13 cellular contexts compared by ENCODE assay signal in the genomic region with DNA sequence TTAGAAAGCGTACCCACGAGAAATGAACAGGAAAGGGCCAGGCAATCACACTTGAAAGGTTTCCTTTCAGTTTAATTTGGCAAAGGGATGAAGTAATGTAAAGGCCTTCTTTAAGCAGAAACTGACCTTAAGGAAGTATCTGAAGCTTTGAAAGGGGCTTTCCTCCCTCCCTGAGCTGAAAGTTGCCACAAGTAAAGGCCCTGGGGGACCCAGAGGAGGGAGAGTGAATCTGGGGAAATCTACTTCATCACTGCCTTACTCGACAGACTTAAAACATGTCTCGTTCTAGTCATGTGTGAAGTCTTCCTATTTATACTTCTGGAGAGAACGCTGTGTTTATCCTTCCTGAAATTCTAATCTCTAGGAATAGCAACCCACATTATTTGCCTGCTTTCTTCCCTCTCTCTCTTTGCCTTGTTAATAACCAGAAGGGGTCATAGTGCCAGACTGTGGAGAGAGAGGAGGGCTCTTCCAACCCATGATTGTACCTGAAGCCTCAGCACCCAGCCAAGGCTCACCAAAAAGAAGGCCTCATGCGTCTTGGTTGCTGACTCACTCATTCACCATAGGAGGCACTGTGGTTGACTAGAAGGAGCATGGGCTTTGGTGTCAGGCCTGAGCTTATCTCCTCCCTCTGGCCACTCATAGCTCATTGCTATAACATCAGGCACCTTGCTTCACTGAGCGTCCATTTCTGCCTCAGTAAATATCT. TPM values are rescaled to one million over a fixed set of nuclear protein-coding genes. Genes with fewer than 3 reads are reported as not detected.
DNase-seq lines count a peak whose midpoint lies in the region; ATAC-seq, FAIRE-seq and TF ChIP-seq lines count a peak whose summit lies in the region.
"Had no signal": no experiment of that assay in that cellular context is flagged by ENCODE, and none has a peak within 500 bp of the region (broad histone marks: within the 10 kb centered on the region; RNA-seq: fewer than 3 reads in every experiment).

No MANE protein-coding gene starts in this region.

- TF ChIP-seq POLR2A in HepG2 (IDR thresholded peaks at IDR 0.05; ENCODE audit: insufficient read depth in 1 of 2, low read depth in 2 of 2, low read length in 2 of 2): no peak
- TF ChIP-seq POLR2A in right lobe of liver (IDR thresholded peaks at IDR 0.05): no peak

- WGBS in HepG2 (ENCODE audit: low lambda C conversion rate): 87% methylated on average over 7 of the region's 7 CpGs
- 90% methylated on average over 7 of the region's 7 CpGs for WGBS in right lobe of liver (ENCODE audit: insufficient coverage, low coverage, low lambda C conversion rate, missing lambda C conversion rate)

- H3K36me3 ChIP-seq in HepG2 (replicated peaks in 1 of 2; ENCODE audit: control insufficient read depth in 1 of 2, insufficient read depth in 2 of 2, low read length in 2 of 2) (peaks cover 0 to 5% of the 10 kb centered on the region in 2 experiments; a peak in 2 of 5 replicates), right lobe of liver (no peaks in the 10 kb centered on the region)

- H3K4me1 ChIP-seq in HepG2 (ENCODE audit: insufficient read depth, low read length): peaks cover 34% of the 10 kb centered on the region
- peaks cover 0 to 15% (median 2%) of the 10 kb centered on the region in 4 donors for H3K4me1 ChIP-seq in right lobe of liver
- H3K4me1 ChIP-seq: tibial nerve had no signal

- peak overlapping the region in 3 of 5 experiments; percentile 5 to 70 (median 68) for H3K27ac Mint-ChIP-seq in brain

- peaks cover 42% of the 10 kb centered on the region for H3K36me3 Mint-ChIP-seq in brain

- H3K4me3 ChIP-seq in HepG2 (replicated peaks in 1 of 3; ENCODE audit: insufficient read depth in 1 of 3, low read depth in 2 of 3, low read length in 3 of 3) (no peak overlapping the region), right lobe of liver (no peak overlapping the region)
- H3K4me3 ChIP-seq: tibial nerve had no signal

- H3K4me3 Mint-ChIP-seq in brain: no peak overlapping the region

- H2AFZ ChIP-seq in HepG2 (ENCODE audit: low read length): no peak overlapping the region

- in situ Hi-C loops in HepG2 (cut with HindIII; ENCODE audit: extremely low pct_ligation_motif_present, low pct_unique_long_range_greater_than_20kb): no loop called here

- H3K27ac ChIP-seq in HepG2 (ENCODE audit: extremely low read length, insufficient read depth, low read length) (no peak overlapping the region), right lobe of liver (no peak overlapping the region), RWPE1 (no peak overlapping the region)
- H3K27ac ChIP-seq: HL-60, tibial nerve had no signal

- no peaks in the 10 kb centered on the region for H4K20me1 ChIP-seq in HepG2 (ENCODE audit: insufficient read depth, low read length)

- no peaks in the 10 kb centered on the region for H3K79me2 ChIP-seq in HepG2 (ENCODE audit: insufficient read depth, low read length)

- H3K9me3 ChIP-seq in HepG2 (ENCODE audit: low read length) (no peaks in the 10 kb centered on the region), right lobe of liver (no peaks in the 10 kb centered on the region)
- H3K9me3 ChIP-seq: tibial nerve had no signal

- no peak for TF ChIP-seq EP300 in HepG2 (IDR thresholded peaks at IDR 0.05; ENCODE audit: low read depth in 2 of 2, low read length in 2 of 2)
- TF ChIP-seq EP300 in HepG2 (CRISPR knock-in tag; IDR thresholded peaks at IDR 0.05; ENCODE audit: borderline replicate concordance): no peak

- ATAC-seq in HepG2: no peak; the same call in 2 of the 3 replicates
- no peak for ATAC-seq in right lobe of liver
- peak; percentile 56 for ATAC-seq in HG03025 (IDR thresholded peaks at IDR 0.05; ENCODE audit: low FRiP score, unreplicated experiment)
- no peak for ATAC-seq in HG02973 (IDR thresholded peaks at IDR 0.05; ENCODE audit: unreplicated experiment)

- no peak overlapping the region for H3K9ac ChIP-seq in HepG2 (ENCODE audit: insufficient read depth, low read depth, low read length)

- POLR2A ChIA-PET in HepG2 (lab: Yijun Ruan, JAX) (interaction anchor here (1.4 kb wide), 1 partner anchor 10 kb away, joined by 6 read pairs; a partner anchor contains a TSS), RWPE1 (lab: Yijun Ruan, JAX; ENCODE audit: low non-redundant PET) (no interaction called here)

- BruUV-seq in HepG2 (replicated peaks; lab: Mats Ljungman, UMichigan): no TSS peak

- CTCF ChIA-PET in HepG2 (lab: Yijun Ruan, JAX; ENCODE audit: low intra/inter-chr PET ratio, low total read pairs) (no interaction called here), RWPE1 (lab: Yijun Ruan, JAX) (interaction anchor here (0.6 kb wide), 1 partner anchor 74 kb away, joined by 5 read pairs; no protein-coding TSS in a partner anchor)

- TF ChIP-seq RAD21 in HepG2 (CRISPR knock-in tag; IDR thresholded peaks at IDR 0.05): no peak

- peaks cover 0 to 1% (median 0%) of the 10 kb centered on the region in 5 experiments for H3K9me3 Mint-ChIP-seq in brain

- intact Hi-C loops in HepG2 (cut with micrococcal nuclease; ENCODE audit: unreplicated experiment): no loop called here
- intact Hi-C loops in right lobe of liver (cut with DNase I): no loop called here

- H3K27me3 Mint-ChIP-seq in brain: no peaks in the 10 kb centered on the region

- H3K4me1 Mint-ChIP-seq in brain: no peaks in the 10 kb centered on the region

- FAIRE-seq in HepG2 (lab: Jason Lieb, UNC): no peak

- DNase-seq in HepG2 (ENCODE audit: low spot score) (no peak), right lobe of liver (no peak), Kasumi-1 (lab: John Stamatoyannopoulos, UW) (no peak), RWPE1 (ENCODE audit: low spot score) (no peak), mucosa of gallbladder (ENCODE audit: low spot score) (no peak)
- DNase-seq: activated CD8-positive, alpha-beta memory T cell treated with anti-CD3 and anti-CD28 coated beads, Interleukin-2, amount 50 U/mL, for 48 hours; DMS153 had no signal

- TF ChIP-seq CTCF in HepG2 (CRISPR knock-in tag; IDR thresholded peaks at IDR 0.05) (peak; percentile 8; the same call in 1 of the 2 replicates), right lobe of liver (IDR thresholded peaks at IDR 0.05) (no peak), brain (conservative IDR thresholded peaks at IDR 0.05) (no peak), RWPE1 (conservative IDR thresholded peaks at IDR 0.05; ENCODE audit: low read depth) (no peak)

- H3K27me3 ChIP-seq in HepG2 (ENCODE audit: control insufficient read depth in 1 of 2, insufficient read depth in 2 of 2, low read length in 2 of 2) (no peaks in the 10 kb centered on the region), right lobe of liver (no peaks in the 10 kb centered on the region)
- H3K27me3 ChIP-seq: tibial nerve had no signal

- no peak overlapping the region for H3K4me2 ChIP-seq in HepG2 (ENCODE audit: low read depth, low read length)

RNA-seq across cellular contexts. Expression of a gene that starts 10.2 kb away (rescaled TPM):
- total RNA-seq in HepG2 (2016; rRNA removed; fragmentation: Illumina TruSeq; extraction: Trizol): 674 and 839 TPM in 2 replicates
- total RNA-seq in HepG2 (2016; cell fraction: cytosol; rRNA removed; fragmentation: Illumina TruSeq; extraction: Trizol; ENCODE audit: low read depth): 242 and 256 TPM in 2 replicates
- 663 and 874 TPM in 2 replicates for total RNA-seq in HepG2 (2016; cell fraction: insoluble cytoplasmic fraction; rRNA removed; fragmentation: Illumina TruSeq; extraction: Trizol)
- total RNA-seq in HepG2 (2016; cell fraction: membrane; rRNA removed; fragmentation: Illumina TruSeq; extraction: Trizol): 629 and 636 TPM in 2 replicates
- total RNA-seq in HepG2 (2016; cell fraction: nucleus; rRNA removed; fragmentation: Illumina TruSeq; extraction: Trizol): 227 and 238 TPM in 2 replicates
- 417 and 526 TPM in 2 replicates for polyA plus RNA-seq in HepG2 (2011; rRNA removed)
- 451 and 581 TPM in 2 replicates for polyA plus RNA-seq in HepG2 (2011; cell fraction: cytosol; rRNA removed)
- 112 and 118 TPM in 2 replicates for polyA plus RNA-seq in HepG2 (2011; cell fraction: nucleus; rRNA removed)
- polyA plus RNA-seq in HepG2 (2012): 77.6 and 217 TPM in 2 replicates
- polyA plus RNA-seq in HepG2 (2016; cell fraction: cytosol; fragmentation: Illumina TruSeq; extraction: Trizol; ENCODE audit: low read depth): 401 and 422 TPM in 2 replicates
- 1,459 and 1,539 TPM in 2 replicates for polyA plus RNA-seq in HepG2 (2016; cell fraction: insoluble cytoplasmic fraction; fragmentation: Illumina TruSeq; extraction: Trizol; ENCODE audit: low read depth)
- polyA plus RNA-seq in HepG2 (2016; cell fraction: membrane; fragmentation: Illumina TruSeq; extraction: Trizol; ENCODE audit: low read depth): 928 and 1,086 TPM in 2 replicates
- polyA plus RNA-seq in HepG2 (2016; cell fraction: nucleus; fragmentation: Illumina TruSeq; extraction: Trizol; ENCODE audit: insufficient read depth, low read depth): 560 and 646 TPM in 2 replicates
- polyA minus RNA-seq in HepG2 (2011; rRNA and poly(A)+ RNA removed; ENCODE audit: low replicate concordance): 0.26 and 308 TPM in 2 replicates
- polyA minus RNA-seq in HepG2 (2011; cell fraction: cytosol; rRNA and poly(A)+ RNA removed): 48.7 and 61.2 TPM in 2 replicates
- 37.3 and 43.0 TPM in 2 replicates for polyA minus RNA-seq in HepG2 (2011; cell fraction: nucleus; rRNA and poly(A)+ RNA removed)
- 1,000 to 10,000 TPM in 1 of 6 experiments, 100 to 1,000 TPM in 5; 248 to 1,113 (median 341) TPM for total RNA-seq in right lobe of liver
- polyA plus RNA-seq in brain (ENCODE audit: insufficient read depth, low read depth, low replicate concordance): 23.8 TPM
- 617 TPM for total RNA-seq in mucosa of gallbladder
- total RNA-seq: pulmonary artery endothelial cell, tibial nerve had no signal

RNA-seq across cellular contexts. Expression of a gene that starts 19.4 kb away (rescaled TPM):
- 17.2 and 18.5 TPM in 2 replicates for total RNA-seq in HepG2 (2016; rRNA removed; fragmentation: Illumina TruSeq; extraction: Trizol)
- total RNA-seq in HepG2 (2016; cell fraction: cytosol; rRNA removed; fragmentation: Illumina TruSeq; extraction: Trizol; ENCODE audit: low read depth): 10.0 and 10.2 TPM in 2 replicates
- 15.0 and 19.2 TPM in 2 replicates for total RNA-seq in HepG2 (2016; cell fraction: insoluble cytoplasmic fraction; rRNA removed; fragmentation: Illumina TruSeq; extraction: Trizol)
- 28.0 and 32.7 TPM in 2 replicates for total RNA-seq in HepG2 (2016; cell fraction: membrane; rRNA removed; fragmentation: Illumina TruSeq; extraction: Trizol)
- 13.3 and 15.6 TPM in 2 replicates for total RNA-seq in HepG2 (2016; cell fraction: nucleus; rRNA removed; fragmentation: Illumina TruSeq; extraction: Trizol)
- 7.4 and 12.3 TPM in 2 replicates for polyA plus RNA-seq in HepG2 (2011; rRNA removed)
- polyA plus RNA-seq in HepG2 (2011; cell fraction: cytosol; rRNA removed): 6.2 and 7.5 TPM in 2 replicates
- 33.9 and 49.5 TPM in 2 replicates for polyA plus RNA-seq in HepG2 (2011; cell fraction: nucleus; rRNA removed)
- polyA plus RNA-seq in HepG2 (2012): 3.6 and 9.1 TPM in 2 replicates
- polyA plus RNA-seq in HepG2 (2016; cell fraction: cytosol; fragmentation: Illumina TruSeq; extraction: Trizol; ENCODE audit: low read depth): 12.4 and 12.5 TPM in 2 replicates
- polyA plus RNA-seq in HepG2 (2016; cell fraction: insoluble cytoplasmic fraction; fragmentation: Illumina TruSeq; extraction: Trizol; ENCODE audit: low read depth): 18.7 and 21.4 TPM in 2 replicates
- polyA plus RNA-seq in HepG2 (2016; cell fraction: membrane; fragmentation: Illumina TruSeq; extraction: Trizol; ENCODE audit: low read depth): 29.3 and 32.2 TPM in 2 replicates
- polyA plus RNA-seq in HepG2 (2016; cell fraction: nucleus; fragmentation: Illumina TruSeq; extraction: Trizol; ENCODE audit: insufficient read depth, low read depth): 31.6 and 35.1 TPM in 2 replicates
- polyA minus RNA-seq in HepG2 (2011; rRNA and poly(A)+ RNA removed; ENCODE audit: low replicate concordance): 8.7 TPM in 1 of 2 replicates, not detected in the other
- polyA minus RNA-seq in HepG2 (2011; cell fraction: cytosol; rRNA and poly(A)+ RNA removed): 2.2 and 3.1 TPM in 2 replicates
- 4.0 and 8.6 TPM in 2 replicates for polyA minus RNA-seq in HepG2 (2011; cell fraction: nucleus; rRNA and poly(A)+ RNA removed)
- 10 to 100 TPM in 2 of 6 experiments, 1 to 10 TPM in 4; 6.5 to 13.8 (median 9.0) TPM for total RNA-seq in right lobe of liver
- polyA plus RNA-seq in brain (ENCODE audit: insufficient read depth, low read depth, low replicate concordance): 28.0 TPM
- 16.5 TPM for total RNA-seq in mucosa of gallbladder

RNA-seq across cellular contexts. Expression of a gene that starts 33.9 kb away (rescaled TPM):
- total RNA-seq in HepG2 (2016; rRNA removed; fragmentation: Illumina TruSeq; extraction: Trizol): 28.5 and 35.1 TPM in 2 replicates
- total RNA-seq in HepG2 (2016; cell fraction: cytosol; rRNA removed; fragmentation: Illumina TruSeq; extraction: Trizol; ENCODE audit: low read depth): 4.9 and 5.9 TPM in 2 replicates
- 26.2 and 34.3 TPM in 2 replicates for total RNA-seq in HepG2 (2016; cell fraction: insoluble cytoplasmic fraction; rRNA removed; fragmentation: Illumina TruSeq; extraction: Trizol)
- 13.9 and 14.8 TPM in 2 replicates for total RNA-seq in HepG2 (2016; cell fraction: membrane; rRNA removed; fragmentation: Illumina TruSeq; extraction: Trizol)
- total RNA-seq in HepG2 (2016; cell fraction: nucleus; rRNA removed; fragmentation: Illumina TruSeq; extraction: Trizol): 23.0 and 24.4 TPM in 2 replicates
- polyA plus RNA-seq in HepG2 (2011; rRNA removed): 23.6 and 25.5 TPM in 2 replicates
- polyA plus RNA-seq in HepG2 (2011; cell fraction: cytosol; rRNA removed): 24.0 and 26.1 TPM in 2 replicates
- 23.4 and 27.7 TPM in 2 replicates for polyA plus RNA-seq in HepG2 (2011; cell fraction: nucleus; rRNA removed)
- 13.7 TPM in 2 replicates for polyA plus RNA-seq in HepG2 (2012)
- polyA plus RNA-seq in HepG2 (2016; cell fraction: cytosol; fragmentation: Illumina TruSeq; extraction: Trizol; ENCODE audit: low read depth): 4.0 and 4.6 TPM in 2 replicates
- polyA plus RNA-seq in HepG2 (2016; cell fraction: insoluble cytoplasmic fraction; fragmentation: Illumina TruSeq; extraction: Trizol; ENCODE audit: low read depth): 33.7 and 37.5 TPM in 2 replicates
- polyA plus RNA-seq in HepG2 (2016; cell fraction: membrane; fragmentation: Illumina TruSeq; extraction: Trizol; ENCODE audit: low read depth): 7.5 and 8.8 TPM in 2 replicates
- 23.4 and 28.9 TPM in 2 replicates for polyA plus RNA-seq in HepG2 (2016; cell fraction: nucleus; fragmentation: Illumina TruSeq; extraction: Trizol; ENCODE audit: insufficient read depth, low read depth)
- 79.0 and 79.6 TPM in 2 replicates for polyA minus RNA-seq in HepG2 (2011; rRNA and poly(A)+ RNA removed; ENCODE audit: low replicate concordance)
- 23.7 and 24.0 TPM in 2 replicates for polyA minus RNA-seq in HepG2 (2011; cell fraction: cytosol; rRNA and poly(A)+ RNA removed)
- polyA minus RNA-seq in HepG2 (2011; cell fraction: nucleus; rRNA and poly(A)+ RNA removed): 29.1 and 37.9 TPM in 2 replicates
- 10 to 100 TPM in 2 of 6 experiments, 1 to 10 TPM in 4; 6.1 to 19.2 (median 9.0) TPM for total RNA-seq in right lobe of liver
- polyA plus RNA-seq in brain (ENCODE audit: insufficient read depth, low read depth, low replicate concordance): 34.5 TPM
- 16.7 TPM for total RNA-seq in mucosa of gallbladder

RNA-seq across cellular contexts. Expression of a gene that starts 38.5 kb away (rescaled TPM):
- total RNA-seq in HepG2 (2016; rRNA removed; fragmentation: Illumina TruSeq; extraction: Trizol): 72.1 and 74.4 TPM in 2 replicates
- 16.5 and 18.5 TPM in 2 replicates for total RNA-seq in HepG2 (2016; cell fraction: cytosol; rRNA removed; fragmentation: Illumina TruSeq; extraction: Trizol; ENCODE audit: low read depth)
- 75.0 and 76.5 TPM in 2 replicates for total RNA-seq in HepG2 (2016; cell fraction: insoluble cytoplasmic fraction; rRNA removed; fragmentation: Illumina TruSeq; extraction: Trizol)
- total RNA-seq in HepG2 (2016; cell fraction: membrane; rRNA removed; fragmentation: Illumina TruSeq; extraction: Trizol): 23.3 and 30.6 TPM in 2 replicates
- 35.7 and 40.9 TPM in 2 replicates for total RNA-seq in HepG2 (2016; cell fraction: nucleus; rRNA removed; fragmentation: Illumina TruSeq; extraction: Trizol)
- polyA plus RNA-seq in HepG2 (2011; rRNA removed): 35.8 and 41.1 TPM in 2 replicates
- 27.6 and 35.9 TPM in 2 replicates for polyA plus RNA-seq in HepG2 (2011; cell fraction: cytosol; rRNA removed)
- 20.8 and 25.4 TPM in 2 replicates for polyA plus RNA-seq in HepG2 (2011; cell fraction: nucleus; rRNA removed)
- 23.0 and 52.4 TPM in 2 replicates for polyA plus RNA-seq in HepG2 (2012)
- 22.9 and 25.5 TPM in 2 replicates for polyA plus RNA-seq in HepG2 (2016; cell fraction: cytosol; fragmentation: Illumina TruSeq; extraction: Trizol; ENCODE audit: low read depth)
- 67.0 and 70.3 TPM in 2 replicates for polyA plus RNA-seq in HepG2 (2016; cell fraction: insoluble cytoplasmic fraction; fragmentation: Illumina TruSeq; extraction: Trizol; ENCODE audit: low read depth)
- 24.8 and 25.8 TPM in 2 replicates for polyA plus RNA-seq in HepG2 (2016; cell fraction: membrane; fragmentation: Illumina TruSeq; extraction: Trizol; ENCODE audit: low read depth)
- 44.4 and 74.3 TPM in 2 replicates for polyA plus RNA-seq in HepG2 (2016; cell fraction: nucleus; fragmentation: Illumina TruSeq; extraction: Trizol; ENCODE audit: insufficient read depth, low read depth)
- 6.9 and 33.8 TPM in 2 replicates for polyA minus RNA-seq in HepG2 (2011; rRNA and poly(A)+ RNA removed; ENCODE audit: low replicate concordance)
- polyA minus RNA-seq in HepG2 (2011; cell fraction: cytosol; rRNA and poly(A)+ RNA removed): 9.8 and 13.8 TPM in 2 replicates
- 40.3 and 42.6 TPM in 2 replicates for polyA minus RNA-seq in HepG2 (2011; cell fraction: nucleus; rRNA and poly(A)+ RNA removed)
- 10 to 100 TPM; 28.2 to 55.2 (median 37.1) TPM for total RNA-seq in right lobe of liver
- polyA plus RNA-seq in brain (ENCODE audit: insufficient read depth, low read depth, low replicate concordance): 27.1 TPM
- total RNA-seq in mucosa of gallbladder: 58.7 TPM
